ENCODE assay signal across 8 cellular contexts in genomic region chr3:9396301-9396631, GRCh38. TPM values are rescaled to one million over a fixed set of nuclear protein-coding genes. Genes with fewer than 3 reads are reported as not detected.
A peak's percentile ranks its signal among the peaks of the same experiment; 100 is the strongest.
DNase-seq lines count a peak whose midpoint lies in the region; ATAC-seq and TF ChIP-seq lines count a peak whose summit lies in the region.

No MANE protein-coding gene starts in this region.

- H3K27ac ChIP-seq in liver (ENCODE audit: low read depth in 1 of 2, low read length in 2 of 2) = peak overlapping the region; percentile 85 to 98

- H3K9me3 ChIP-seq in liver (ENCODE audit: control insufficient read depth in 4 of 4, low read length in 3 of 4) = no peaks in the 10 kb centered on the region

- peak; percentile 98 for DNase-seq in A172 (ENCODE audit: low spot score)
- DNase-seq in GM13977 (ENCODE audit: low spot score) = peak; percentile 70
- peak; percentile 84 for DNase-seq in NCI-H1436 (lab: John Stamatoyannopoulos, UW)
- DNase-seq in T-helper 22 cell (ENCODE audit: low read depth) = peak; percentile 81
- DNase-seq in dedifferentiated amniotic fluid mesenchymal stem cell (ENCODE audit: extremely low spot score) = peak; percentile 83
- peak; percentile 84 for DNase-seq in stimulated activated CD8-positive, alpha-beta memory T cell treated with anti-CD3 and anti-CD28 coated beads, Interleukin-4, amount 100 ng/mL, for 48 hours

- TF ChIP-seq CTCF in GM13977 (IDR thresholded peaks at IDR 0.05; ENCODE audit: extremely low read depth, insufficient read depth, missing control alignments) (no peak), liver (IDR thresholded peaks at IDR 0.05; ENCODE audit: low read depth, low read length, missing input control) (no peak)

- H3K9ac ChIP-seq in liver (ENCODE audit: low read depth in 1 of 2, low read length in 2 of 2) = peak overlapping the region; percentile 34 to 93

- peaks cover 2 to 43% (median 36%) of the 10 kb centered on the region in 4 donors for H3K4me1 ChIP-seq in liver (ENCODE audit: control insufficient read depth in 4 of 4, insufficient read depth in 4 of 4, low read length in 3 of 4)

- H3K27me3 ChIP-seq in liver (ENCODE audit: control insufficient read depth in 4 of 4, insufficient read depth in 4 of 4, low read length in 3 of 4) = no peaks in the 10 kb centered on the region

- in situ Hi-C loops in GM13977 (cut with MboI; ENCODE audit: low pct_unique_long_range_greater_than_20kb, low sequenced_read_pairs, unreplicated experiment) = no loop called here

- H3K4me3 ChIP-seq in liver (ENCODE audit: low read depth in 1 of 3, low read length in 3 of 3) = peak overlapping the region; percentile 64 to 96 (median 68)

- H3K36me3 ChIP-seq in liver (ENCODE audit: control insufficient read depth in 4 of 4, insufficient read depth in 3 of 4, low read depth in 1 of 4, low read length in 3 of 4) = peaks cover 2 to 16% (median 11%) of the 10 kb centered on the region in 4 donors

- peak; percentile 32 for ATAC-seq in HG02852 (IDR thresholded peaks at IDR 0.05; ENCODE audit: unreplicated experiment)

- 1% methylated on average over 25 of the region's 25 CpGs for WGBS in liver

- TF ChIP-seq RAD21 in liver (IDR thresholded peaks at IDR 0.05) = no peak

TF ChIP-seq in liver, 16 proteins besides CTCF, POLR2A, EP300 and RAD21:
- TF ChIP-seq JUND (IDR thresholded peaks at IDR 0.05) (no peak), SP1 (IDR thresholded peaks at IDR 0.05) (no peak), FOXA2 (IDR thresholded peaks at IDR 0.05) (no peak), RXRA (IDR thresholded peaks at IDR 0.05) (no peak), GABPA (IDR thresholded peaks at IDR 0.05 in 1 of 2, conservative IDR thresholded peaks at IDR 0.05 in 1 of 2) (no peak), TAF1 (conservative IDR thresholded peaks at IDR 0.05) (no peak), HNF4A (conservative IDR thresholded peaks at IDR 0.05) (no peak), FOXA1 (IDR thresholded peaks at IDR 0.05) (no peak), MAX (IDR thresholded peaks at IDR 0.05) (no peak), ATF3 (IDR thresholded peaks at IDR 0.05) (no peak)

RNA-seq across cellular contexts. Expression of gene SETD5, which starts 1.1 kb away (rescaled TPM):
- 43.4 and 44.3 TPM in 2 replicates for total RNA-seq in A172 (2014; rRNA removed; shearing (Covaris generic))
- 10 to 100 TPM; 20.6 to 76.6 TPM for total RNA-seq in liver
- polyA plus RNA-seq in liver = 10 to 100 TPM; 17.9 to 28.0 TPM

RNA-seq across cellular contexts. Expression of gene THUMPD3, which starts 33.4 kb away (rescaled TPM):
- 80.3 and 116 TPM in 2 replicates for total RNA-seq in A172 (2014; rRNA removed; shearing (Covaris generic))
- total RNA-seq in liver = 10 to 100 TPM; 21.9 to 24.5 TPM
- polyA plus RNA-seq in liver = 10 to 100 TPM; 20.1 to 21.4 TPM

Comparison
In these comparisons a context has a peak if more than half of its experiments do, and no peak if none do; other contexts are left out.
1. Peak in every context shown above with its lines: DNase-seq, ATAC-seq, H3K4me3 ChIP-seq and H3K27ac ChIP-seq.